ENCODE assay signal across 14 cellular contexts in the genomic region with DNA sequence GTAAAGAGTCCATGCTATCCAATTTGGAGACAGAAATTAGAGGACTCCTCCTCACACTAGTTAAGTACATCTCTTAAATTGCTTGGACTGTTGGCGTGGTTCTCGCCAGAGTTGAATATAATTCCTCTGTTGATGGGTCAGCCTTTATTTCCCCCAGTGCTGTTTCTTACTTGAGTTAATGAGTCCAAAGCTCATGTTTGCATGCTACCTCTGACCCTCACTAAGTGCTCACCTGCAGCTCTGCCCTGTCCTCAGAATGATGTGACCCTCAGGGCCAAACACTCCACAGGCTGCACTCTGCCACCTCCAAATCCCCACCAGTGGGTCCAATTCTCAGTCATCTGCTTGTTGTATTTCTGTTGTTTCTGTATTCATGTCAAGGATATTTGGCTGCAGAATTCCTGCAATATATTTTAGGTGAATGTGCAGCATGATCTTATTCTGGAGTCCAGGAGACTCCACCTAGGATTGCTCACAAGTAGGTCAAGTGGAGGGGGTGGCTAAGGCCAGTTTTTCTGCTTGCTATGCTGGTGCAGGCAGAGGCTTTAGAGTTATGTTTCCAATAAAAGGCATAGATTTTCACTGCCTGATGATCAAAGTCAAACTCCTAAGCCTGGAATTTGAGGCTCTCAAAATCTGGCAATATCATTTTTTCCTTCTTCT.
"Had no signal": no experiment of that assay in that cellular context is flagged by ENCODE, and none has a peak within 500 bp of the region (broad histone marks: within the 10 kb centered on the region; RNA-seq: fewer than 3 reads in every experiment).

No MANE protein-coding gene starts in this region.

- H3K36me3 ChIP-seq: brain microvascular endothelial cell, prostate gland, suprapubic skin had no signal

- H3K9me3 ChIP-seq: prostate gland, suprapubic skin had no signal

- H3K4me3 ChIP-seq: prostate gland, smooth muscle cell, suprapubic skin had no signal

- DNase-seq: activated CD4-positive, alpha-beta T cell treated with anti-CD3 and anti-CD28 coated beads, Interleukin-2, amount 10 ng/mL, durations not matched to agents 24 days and 14 days; activated CD4-positive, CD25-positive, alpha-beta regulatory T cell; activated CD8-positive, alpha-beta memory T cell treated with anti-CD3 and anti-CD28 coated beads for 24 hours; activated naive CD8-positive, alpha-beta T cell treated with anti-CD3 and anti-CD28 coated beads, Interleukin-2, amount 10 ng/mL, durations not matched to agents 7 days and 5 days; brain microvascular endothelial cell; cerebellar nuclear complex; effector CD8-positive, alpha-beta T cell; islet precursor cell; left ventricle myocardium superior; naive thymus-derived CD8-positive, alpha-beta T cell; right cardiac atrium had no signal

- H3K27me3 ChIP-seq: brain microvascular endothelial cell, suprapubic skin had no signal

- H3K4me2 ChIP-seq: smooth muscle cell had no signal

- ATAC-seq: left ventricle myocardium superior; naive thymus-derived CD8-positive, alpha-beta T cell; right cardiac atrium had no signal

- H3K4me1 ChIP-seq: prostate gland had no signal

- H3K27ac ChIP-seq: brain microvascular endothelial cell, prostate gland, suprapubic skin had no signal
